In genomic region chr3:11159421-11159904, GRCh38 we compare ENCODE assay signal across 1 cellular context.
TF ChIP-seq lines count a peak whose summit lies in the region.

No MANE protein-coding gene starts in this region.

TF ChIP-seq in K562, 482 proteins besides CTCF, POLR2A, EP300 and RAD21 (continued from another document):
- TF ChIP-seq TFE3 (CRISPR knock-in tag; IDR thresholded peaks at IDR 0.05) (peak; percentile 78), FUS (optimal IDR thresholded peaks at IDR 0.05; ENCODE audit: low read depth, low read length) (no peak), ZNF407 (IDR thresholded peaks at IDR 0.05; ENCODE audit: low read depth) (no peak), NR4A1 (CRISPR knock-in tag; IDR thresholded peaks at IDR 0.05) (no peak), NR4A1 (tag; IDR thresholded peaks at IDR 0.05) (no peak), STAG1 (CRISPR knock-in tag; IDR thresholded peaks at IDR 0.05; ENCODE audit: borderline replicate concordance) (no peak)
